Comparison of ENCODE assay signal across 21 cellular contexts in the genomic region with DNA sequence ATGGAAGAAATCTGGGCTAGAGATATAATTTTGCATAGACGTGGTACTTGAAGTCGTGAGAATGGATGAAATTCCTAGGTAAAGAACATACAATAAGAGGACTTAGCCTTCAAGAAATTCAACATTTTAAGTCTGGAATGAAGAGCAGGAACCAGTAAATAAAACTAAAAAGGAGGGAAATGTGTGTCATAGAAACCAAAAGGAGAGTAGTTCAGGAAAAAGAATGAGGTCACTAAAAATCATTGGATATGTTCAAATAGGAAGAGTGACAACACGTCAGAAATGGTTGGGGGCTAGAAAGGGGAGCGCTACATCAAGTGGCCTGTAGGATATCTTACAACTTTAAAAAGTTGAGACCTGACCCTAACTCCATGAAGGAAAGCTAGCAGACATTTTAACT. TPM values are rescaled to one million over a fixed set of nuclear protein-coding genes. Genes with fewer than 3 reads are reported as not detected.
DNase-seq lines count a peak whose midpoint lies in the region; ATAC-seq and TF ChIP-seq lines count a peak whose summit lies in the region.
"Had no signal": no experiment of that assay in that cellular context is flagged by ENCODE, and none has a peak within 500 bp of the region (broad histone marks: within the 10 kb centered on the region; RNA-seq: fewer than 3 reads in every experiment).

No MANE protein-coding gene starts in this region.

- no peaks in the 10 kb centered on the region for H3K27me3 Mint-ChIP-seq in activated naive CD4-positive, alpha-beta T cell treated with anti-CD3 and anti-CD28 coated beads, Interleukin-2, amount 50 U/mL, for 24 hours
- no peaks in the 10 kb centered on the region for H3K27me3 Mint-ChIP-seq in activated T-helper 2 cell treated with anti-CD3 and anti-CD28 coated beads, Interferon-gamma antibody, Interleukin-2, Interleukin-4, amounts not matched to agents 10 μg/mL and 5 μg/mL and 100 μg/mL, durations not matched to agents 14 hours and 24 hours and 36 hours (ENCODE audit: low read depth)
- H3K27me3 Mint-ChIP-seq: CD4-positive, CD25-positive, alpha-beta regulatory T cell had no signal

- H3K27me3 ChIP-seq in SJSA1 (replicated peaks) (no peaks in the 10 kb centered on the region), esophagus muscularis mucosa (no peaks in the 10 kb centered on the region), smooth muscle cell (ENCODE audit: low read depth) (no peaks in the 10 kb centered on the region)
- H3K27me3 ChIP-seq: gastroesophageal sphincter had no signal

- H3K4me3 Mint-ChIP-seq in activated naive CD4-positive, alpha-beta T cell treated with anti-CD3 and anti-CD28 coated beads, Interleukin-2, amount 50 U/mL, for 24 hours, result peak overlapping the region; percentile 9
- no peak overlapping the region for H3K4me3 Mint-ChIP-seq in activated T-helper 2 cell treated with anti-CD3 and anti-CD28 coated beads, Interferon-gamma antibody, Interleukin-2, Interleukin-4, amounts not matched to agents 10 μg/mL and 5 μg/mL and 100 μg/mL, durations not matched to agents 14 hours and 24 hours and 36 hours (ENCODE audit: low read depth)

- peak overlapping the region; percentile 82 for H3K27ac Mint-ChIP-seq in activated naive CD4-positive, alpha-beta T cell treated with anti-CD3 and anti-CD28 coated beads, Interleukin-2, amount 50 U/mL, for 24 hours
- H3K27ac Mint-ChIP-seq in activated T-helper 2 cell treated with anti-CD3 and anti-CD28 coated beads, Interferon-gamma antibody, Interleukin-2, Interleukin-4, amounts not matched to agents 10 μg/mL and 5 μg/mL and 100 μg/mL, durations not matched to agents 14 hours and 24 hours and 36 hours, result no peak overlapping the region

- TF ChIP-seq POLR2A in esophagus muscularis mucosa (IDR thresholded peaks at IDR 0.05; ENCODE audit: low read depth), result no peak

- H3K27ac ChIP-seq in SJSA1 (peak overlapping the region; percentile 94), esophagus muscularis mucosa (replicated peaks in 1 of 4) (no peak overlapping the region), smooth muscle cell (ENCODE audit: low read depth) (peak overlapping the region; percentile 76)
- H3K27ac ChIP-seq: gastroesophageal sphincter, GM23248, HL-60, WERI-Rb-1 had no signal

- ATAC-seq in HG02852 (IDR thresholded peaks at IDR 0.05; ENCODE audit: unreplicated experiment), result no peak
- ATAC-seq: gastroesophageal sphincter, sciatic nerve had no signal

- H3K4me3 ChIP-seq in SJSA1 (no peak overlapping the region), esophagus muscularis mucosa (no peak overlapping the region), smooth muscle cell (no peak overlapping the region)
- H3K4me3 ChIP-seq: gastroesophageal sphincter, GM23248, mucosa of descending colon had no signal

- H3K9me3 ChIP-seq in SJSA1 (replicated peaks) (no peaks in the 10 kb centered on the region), esophagus muscularis mucosa (no peaks in the 10 kb centered on the region), smooth muscle cell (replicated peaks; ENCODE audit: low read depth) (no peaks in the 10 kb centered on the region)
- H3K9me3 ChIP-seq: gastroesophageal sphincter, mucosa of descending colon had no signal

- no peak for TF ChIP-seq EP300 in esophagus muscularis mucosa (IDR thresholded peaks at IDR 0.05)

- peaks cover 72% of the 10 kb centered on the region for H3K4me1 ChIP-seq in SJSA1 (replicated peaks)
- peaks cover 20 to 34% (median 27%) of the 10 kb centered on the region in 4 donors for H3K4me1 ChIP-seq in esophagus muscularis mucosa
- peaks cover 6% of the 10 kb centered on the region for H3K4me1 ChIP-seq in smooth muscle cell (ENCODE audit: low read depth)

- H3K4me1 Mint-ChIP-seq in activated naive CD4-positive, alpha-beta T cell treated with anti-CD3 and anti-CD28 coated beads, Interleukin-2, amount 50 U/mL, for 24 hours, result peaks cover 45% of the 10 kb centered on the region
- peaks cover 23% of the 10 kb centered on the region for H3K4me1 Mint-ChIP-seq in activated T-helper 2 cell treated with anti-CD3 and anti-CD28 coated beads, Interferon-gamma antibody, Interleukin-2, Interleukin-4, amounts not matched to agents 10 μg/mL and 5 μg/mL and 100 μg/mL, durations not matched to agents 14 hours and 24 hours and 36 hours (ENCODE audit: low read depth)

- H4K20me1 ChIP-seq in smooth muscle cell (ENCODE audit: low read depth), result peaks cover 13% of the 10 kb centered on the region

- H2AFZ ChIP-seq in smooth muscle cell (ENCODE audit: low read depth), result no peak overlapping the region
- H2AFZ ChIP-seq: GM23248 had no signal

- no peak for TF ChIP-seq CTCF in esophagus muscularis mucosa (IDR thresholded peaks at IDR 0.05)
- no peak for TF ChIP-seq CTCF in smooth muscle cell (IDR thresholded peaks at IDR 0.05; ENCODE audit: borderline replicate concordance, insufficient read depth, poor library complexity, severe bottlenecking)

- H3K79me2 ChIP-seq in smooth muscle cell (ENCODE audit: low read depth), result peaks cover 72% of the 10 kb centered on the region

- no peak overlapping the region for H3K9ac ChIP-seq in smooth muscle cell (ENCODE audit: low read depth)
- H3K9ac ChIP-seq: GM23248 had no signal

- H3K36me3 ChIP-seq in SJSA1 (peaks cover 17% of the 10 kb centered on the region; the same call in 1 of the 2 replicates), esophagus muscularis mucosa (peaks cover 0 to 8% (median 0%) of the 10 kb centered on the region in 4 donors), smooth muscle cell (ENCODE audit: low read depth) (no peaks in the 10 kb centered on the region)

- H3K4me2 ChIP-seq in smooth muscle cell, result no peak overlapping the region

- H3K36me3 Mint-ChIP-seq in activated naive CD4-positive, alpha-beta T cell treated with anti-CD3 and anti-CD28 coated beads, Interleukin-2, amount 50 U/mL, for 24 hours, result peaks cover 22% of the 10 kb centered on the region
- H3K36me3 Mint-ChIP-seq in activated T-helper 2 cell treated with anti-CD3 and anti-CD28 coated beads, Interferon-gamma antibody, Interleukin-2, Interleukin-4, amounts not matched to agents 10 μg/mL and 5 μg/mL and 100 μg/mL, durations not matched to agents 14 hours and 24 hours and 36 hours (ENCODE audit: low read depth), result peaks cover 32% of the 10 kb centered on the region

- no peak for DNase-seq in activated naive CD4-positive, alpha-beta T cell treated with Interleukin-2 at 50 U/mL for 16 hours
- DNase-seq in SJSA1 (ENCODE audit: low read depth in 1 of 2, low spot score in 2 of 2) (no peak), esophagus muscularis mucosa (ENCODE audit: extremely low spot score) (peak; percentile 8), smooth muscle cell (lab: John Stamatoyannopoulos, UW; ENCODE audit: unreplicated experiment) (no peak), NCI-H2171 (lab: John Stamatoyannopoulos, UW) (no peak)
- DNase-seq in activated T-helper 2 cell treated with anti-CD3 and anti-CD28 coated beads, Interferon-gamma antibody, Interleukin-2, Interleukin-4, amounts not matched to agents 10 μg/mL and 5 μg/mL and 100 μg/mL, durations not matched to agents 14 hours and 24 hours and 36 hours (ENCODE audit: low spot score), result no peak
- DNase-seq: dermis blood vessel endothelial cell; GM23248; MV-4-11; NCI-H1930; NCI-H446; occipital lobe; stimulated activated CD4-positive, alpha-beta T cell treated with anti-CD3 and anti-CD28 coated beads, Interleukin-1b, Interleukin-23, amount 100 ng/mL, for 48 hours; WERI-Rb-1 had no signal

- no peaks in the 10 kb centered on the region for H3K9me3 Mint-ChIP-seq in activated naive CD4-positive, alpha-beta T cell treated with anti-CD3 and anti-CD28 coated beads, Interleukin-2, amount 50 U/mL, for 24 hours
- no peaks in the 10 kb centered on the region for H3K9me3 Mint-ChIP-seq in activated T-helper 2 cell treated with anti-CD3 and anti-CD28 coated beads, Interferon-gamma antibody, Interleukin-2, Interleukin-4, amounts not matched to agents 10 μg/mL and 5 μg/mL and 100 μg/mL, durations not matched to agents 14 hours and 24 hours and 36 hours

- H3F3A ChIP-seq in smooth muscle cell (ENCODE audit: low read depth), result peaks cover 5% of the 10 kb centered on the region

- intact Hi-C loops in esophagus muscularis mucosa (cut with DNase I), result loop anchor here (1.0 kb wide), 1 partner anchor 28 kb away; no protein-coding TSS in a partner anchor
- intact Hi-C loops in activated T-helper 2 cell treated with anti-CD3 and anti-CD28 coated beads, Interferon-gamma antibody, Interleukin-2, Interleukin-4, amounts not matched to agents 10 μg/mL and 5 μg/mL and 100 μg/mL, durations not matched to agents 14 hours and 24 hours and 36 hours (cut with micrococcal nuclease), result loop anchor here (10.0 kb wide), 1 partner anchor 376 kb away; the partner anchor contains the start of genes CD14 and TMCO6

- WGBS in esophagus muscularis mucosa, result 92% methylated on average over 4 of the region's 4 CpGs
- WGBS in smooth muscle cell (ENCODE audit: low lambda C conversion rate), result 96% methylated on average over 4 of the region's 4 CpGs

RNA-seq across cellular contexts. Expression of gene PFDN1, which starts 44.0 kb away (rescaled TPM):
- 200 and 218 TPM in 2 replicates for total RNA-seq in SJSA1 (2014; rRNA removed; shearing (Covaris generic))
- total RNA-seq in esophagus muscularis mucosa (100 to 1,000 TPM in 2 of 4 donors, 10 to 100 TPM in 2; 84.8 to 126 (median 101) TPM), smooth muscle cell (140 and 154 TPM in 2 replicates)
- polyA plus RNA-seq in smooth muscle cell, result 145 and 159 TPM in 2 replicates
- total RNA-seq in activated T-helper 2 cell treated with anti-CD3 and anti-CD28 coated beads, Interferon-gamma antibody, Interleukin-2, Interleukin-4, amounts not matched to agents 10 μg/mL and 5 μg/mL and 100 μg/mL, durations not matched to agents 14 hours and 24 hours and 36 hours, result 60.4 and 61.0 TPM in 2 replicates

Comparison
In these comparisons a context has a peak if more than half of its experiments do, and no peak if none do; other contexts are left out.
1. H3K27ac ChIP-seq: peak in SJSA1 (single experiment) and smooth muscle cell (single experiment); none in esophagus muscularis mucosa (0 of 4).